In genomic region chr6:115811511-115811910, GRCh38 we compare ENCODE assay signal across 33 cellular contexts.
DNase-seq lines count a peak whose midpoint lies in the region; ATAC-seq and TF ChIP-seq lines count a peak whose summit lies in the region.
"Had no signal": no experiment of that assay in that cellular context is flagged by ENCODE, and none has a peak within 500 bp of the region (broad histone marks: within the 10 kb centered on the region; RNA-seq: fewer than 3 reads in every experiment).

No MANE protein-coding gene starts in this region.

- peak overlapping the region; percentile 2 for H3K27ac Mint-ChIP-seq in progenitor cell of endocrine pancreas
- H3K27ac Mint-ChIP-seq: B cell; CD14-positive monocyte; CD4-positive, alpha-beta memory T cell; CD4-positive, alpha-beta T cell; CD4-positive, CD25-positive, alpha-beta regulatory T cell; CD8-positive, alpha-beta memory T cell; CD8-positive, alpha-beta T cell had no signal

- H3K4me2 ChIP-seq in parathyroid adenoma (ENCODE audit: low read length), result no peak overlapping the region
- H3K4me2 ChIP-seq: A549; BLaER1; BLaER1 treated with 17β-estradiol and CSF1 and Interleukin-3, amounts not matched to agents 10 nM and 100 nM had no signal

- H3K4me3 Mint-ChIP-seq in progenitor cell of endocrine pancreas (ENCODE audit: low read depth), result no peak overlapping the region
- H3K4me3 Mint-ChIP-seq: B cell; CD14-positive monocyte; CD4-positive, alpha-beta memory T cell; CD4-positive, alpha-beta T cell; CD4-positive, CD25-positive, alpha-beta regulatory T cell; CD8-positive, alpha-beta memory T cell; CD8-positive, alpha-beta T cell had no signal

- H3K4me3 ChIP-seq in parathyroid adenoma (ENCODE audit: low read depth, low read length), result no peak overlapping the region
- no peak overlapping the region for H3K4me3 ChIP-seq in dorsolateral prefrontal cortex
- H3K4me3 ChIP-seq: A549; BLaER1; BLaER1 treated with 17β-estradiol and CSF1 and Interleukin-3, amounts not matched to agents 10 nM and 100 nM had no signal

- no peak for TF ChIP-seq CTCF in parathyroid adenoma (IDR thresholded peaks at IDR 0.05)
- no peak for TF ChIP-seq CTCF in progenitor cell of endocrine pancreas (IDR thresholded peaks at IDR 0.05; ENCODE audit: unreplicated experiment)
- TF ChIP-seq CTCF in dorsolateral prefrontal cortex (IDR thresholded peaks at IDR 0.05 in 54 of 56, conservative IDR thresholded peaks at IDR 0.05 in 2 of 56; ENCODE audit: low read depth in 1 of 56, partially characterized antibody in 56 of 56), result no peak

- H3K36me3 ChIP-seq in parathyroid adenoma (ENCODE audit: control insufficient read depth, insufficient read depth, low read length), result no peaks in the 10 kb centered on the region
- H3K36me3 ChIP-seq: BE2C; BLaER1; BLaER1 treated with 17β-estradiol and CSF1 and Interleukin-3, amounts not matched to agents 10 nM and 100 nM had no signal

- H3K9me3 Mint-ChIP-seq in progenitor cell of endocrine pancreas (ENCODE audit: low read depth), result no peaks in the 10 kb centered on the region
- H3K9me3 Mint-ChIP-seq: CD4-positive, alpha-beta T cell; CD8-positive, alpha-beta T cell had no signal

- no peaks in the 10 kb centered on the region for H3K36me3 Mint-ChIP-seq in progenitor cell of endocrine pancreas (ENCODE audit: insufficient read depth)
- H3K36me3 Mint-ChIP-seq: CD14-positive monocyte; CD4-positive, alpha-beta memory T cell; CD4-positive, CD25-positive, alpha-beta regulatory T cell; CD8-positive, alpha-beta memory T cell; CD8-positive, alpha-beta T cell had no signal

- ATAC-seq in HG03378 (IDR thresholded peaks at IDR 0.05; ENCODE audit: unreplicated experiment), result no peak
- ATAC-seq: A549; CD8-positive, alpha-beta T cell had no signal

- peak; percentile 94 for DNase-seq in SK-N-DZ (ENCODE audit: low spot score)
- no peak for DNase-seq in progenitor cell of endocrine pancreas (ENCODE audit: low spot score, unreplicated experiment)
- no peak for DNase-seq in dorsolateral prefrontal cortex
- no peak for DNase-seq in activated CD8-positive, alpha-beta memory T cell treated with anti-CD3 and anti-CD28 coated beads, Interleukin-2, amount 50 U/mL, for 4 hours
- DNase-seq: 8988T; ACHN; AML-193; BE2C; C1 segment of cervical spinal cord; Caco-2; Calu3; CD4-positive, alpha-beta memory T cell; CD4-positive, alpha-beta T cell; CD4-positive, CD25-positive, alpha-beta regulatory T cell; CD8-positive, alpha-beta memory T cell; CD8-positive, alpha-beta T cell; COR-L47; DMS 273 treated with DMSO at 0.1 percent for 48 hours; DMS153; DMS53; DMS79; DMS79 treated with DMSO at 0.1 percent for 48 hours; DND-41; EL had no signal

- no peaks in the 10 kb centered on the region for H3K4me1 ChIP-seq in parathyroid adenoma
- H3K4me1 ChIP-seq: A549; BLaER1; BLaER1 treated with 17β-estradiol and CSF1 and Interleukin-3, amounts not matched to agents 10 nM and 100 nM; Caco-2 had no signal

- peaks cover 3% of the 10 kb centered on the region for H3K4me1 Mint-ChIP-seq in progenitor cell of endocrine pancreas (ENCODE audit: low read depth)
- H3K4me1 Mint-ChIP-seq: B cell; CD14-positive monocyte; CD4-positive, alpha-beta memory T cell; CD4-positive, CD25-positive, alpha-beta regulatory T cell; CD8-positive, alpha-beta memory T cell had no signal

- no peaks in the 10 kb centered on the region for H3K27me3 ChIP-seq in parathyroid adenoma (ENCODE audit: control insufficient read depth, insufficient read depth, low read length)
- H3K27me3 ChIP-seq in dorsolateral prefrontal cortex, result peaks cover 0 to 3% (median 0%) of the 10 kb centered on the region in 45 donors
- H3K27me3 ChIP-seq: BE2C; BLaER1; BLaER1 treated with 17β-estradiol and CSF1 and Interleukin-3, amounts not matched to agents 10 nM and 100 nM had no signal

- no peaks in the 10 kb centered on the region for H3K9me3 ChIP-seq in parathyroid adenoma (ENCODE audit: control insufficient read depth, low read length)
- H3K9me3 ChIP-seq: A549; BE2C; BLaER1; BLaER1 treated with 17β-estradiol and CSF1 and Interleukin-3, amounts not matched to agents 10 nM and 100 nM; Caco-2 had no signal

- intact Hi-C loops in dorsolateral prefrontal cortex (cut with DNase I), result no loop called here

- no peak overlapping the region for H3K9ac ChIP-seq in parathyroid adenoma
- H3K9ac ChIP-seq: BLaER1; BLaER1 treated with 17β-estradiol and CSF1 and Interleukin-3, amounts not matched to agents 10 nM and 100 nM had no signal

- H3K27me3 Mint-ChIP-seq in progenitor cell of endocrine pancreas, result no peaks in the 10 kb centered on the region
- H3K27me3 Mint-ChIP-seq: B cell; CD4-positive, alpha-beta memory T cell; CD4-positive, alpha-beta T cell; CD4-positive, CD25-positive, alpha-beta regulatory T cell; CD8-positive, alpha-beta memory T cell had no signal

- no peaks in the 10 kb centered on the region for H3K79me2 ChIP-seq in parathyroid adenoma

- H2AFZ ChIP-seq in parathyroid adenoma, result peak overlapping the region; percentile 5

- H3K27ac ChIP-seq in parathyroid adenoma (no peak overlapping the region), dorsolateral prefrontal cortex (no peak overlapping the region)
- H3K27ac ChIP-seq: 22Rv1; A549; BLaER1; BLaER1 treated with 17β-estradiol and CSF1 and Interleukin-3, amounts not matched to agents 10 nM and 100 nM; C4-2B had no signal
